1 cellular context compared by ENCODE assay signal in genomic region chr16:87860553-87861299, GRCh38.
TF ChIP-seq lines count a peak whose summit lies in the region.

No MANE protein-coding gene starts in this region.

TF ChIP-seq in HepG2, 621 proteins besides CTCF, POLR2A, EP300 and RAD21 (continued from another document):
- TF ChIP-seq ZNF646 (CRISPR knock-in tag; IDR thresholded peaks at IDR 0.05) (no peak), MXI1 (IDR thresholded peaks at IDR 0.05; ENCODE audit: borderline replicate concordance, low read depth, low read length) (peak; percentile 35; the same call in 1 of the 3 replicates), NR2F1 (CRISPR knock-in tag; IDR thresholded peaks at IDR 0.05) (peak; percentile 63 to 76), NR2F2 (IDR thresholded peaks at IDR 0.05; ENCODE audit: borderline replicate concordance, low read depth) (0 out of 2 replicates have a peak, but pooled peaks have one; percentile 30), GPN1 (CRISPR knock-in tag; IDR thresholded peaks at IDR 0.05; ENCODE audit: borderline replicate concordance) (no peak), SOX5 (CRISPR knock-in tag; IDR thresholded peaks at IDR 0.05; ENCODE audit: borderline replicate concordance) (peak; percentile 62; the same call in 1 of the 2 replicates), ZBTB34 (CRISPR knock-in tag; IDR thresholded peaks at IDR 0.05) (no peak), ZNF670 (CRISPR knock-in tag; IDR thresholded peaks at IDR 0.05; ENCODE audit: borderline replicate concordance) (0 out of 2 replicates have a peak, but pooled peaks have one; percentile 28), ZNF761 (CRISPR knock-in tag; conservative IDR thresholded peaks at IDR 0.05) (peak; percentile 79; the same call in 1 of the 2 replicates), ZNF468 (CRISPR knock-in tag; IDR thresholded peaks at IDR 0.05) (no peak), ZBTB46 (CRISPR knock-in tag; IDR thresholded peaks at IDR 0.05; ENCODE audit: borderline replicate concordance) (no peak), SYNCRIP (IDR thresholded peaks at IDR 0.05; ENCODE audit: insufficient read depth, low read depth, low read length) (no peak), ZNF441 (CRISPR knock-in tag; IDR thresholded peaks at IDR 0.05; ENCODE audit: borderline replicate concordance) (peak; percentile 40; the same call in 1 of the 2 replicates)
